ENCODE assay signal across 19 cellular contexts in the genomic region with DNA sequence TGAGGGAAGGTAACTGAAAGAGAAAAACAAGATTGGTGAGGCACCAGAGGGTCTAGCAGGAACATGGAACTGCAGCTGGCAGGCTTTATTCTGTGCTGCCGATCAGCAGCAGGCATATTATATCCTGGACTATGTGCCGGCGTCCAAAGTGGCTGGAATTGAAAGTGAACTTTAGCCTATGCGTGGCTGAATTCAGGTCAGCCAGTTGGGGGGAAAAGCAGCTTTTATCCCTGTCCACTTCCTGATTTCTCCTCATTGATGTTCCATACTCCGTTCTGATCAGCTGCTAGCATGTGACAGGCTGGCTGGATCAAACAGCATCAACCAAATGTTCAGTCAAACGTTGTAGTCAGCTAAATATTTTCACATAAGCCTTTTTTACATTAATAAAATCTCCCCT.
DNase-seq lines count a peak whose midpoint lies in the region; ATAC-seq, FAIRE-seq and TF ChIP-seq lines count a peak whose summit lies in the region.
"Had no signal": no experiment of that assay in that cellular context is flagged by ENCODE, and none has a peak within 500 bp of the region (broad histone marks: within the 10 kb centered on the region; RNA-seq: fewer than 3 reads in every experiment).

No MANE protein-coding gene starts in this region.

- H3K4me3 ChIP-seq in K562 (no peak overlapping the region), liver (ENCODE audit: low read depth in 1 of 3, low read length in 3 of 3) (peak overlapping the region in 1 of 3 donors; percentile 7), rectal smooth muscle tissue (ENCODE audit: low read length) (no peak overlapping the region), aorta (ENCODE audit: low read length in 2 of 2) (no peak overlapping the region)
- H3K4me3 ChIP-seq: colonic mucosa, GM23248, heart left ventricle had no signal

- in situ Hi-C loops in K562 (cut with MboI): no loop called here

- no peaks in the 10 kb centered on the region for H3K9me3 ChIP-seq in K562 (replicated peaks; ENCODE audit: control insufficient read depth, insufficient read depth, low read depth, low read length)
- no peaks in the 10 kb centered on the region for H3K9me3 ChIP-seq in liver (ENCODE audit: control insufficient read depth in 4 of 4, low read length in 3 of 4)
- no peaks in the 10 kb centered on the region for H3K9me3 ChIP-seq in aorta (ENCODE audit: control insufficient read depth, low read length)
- H3K9me3 ChIP-seq: BE2C, colonic mucosa had no signal

- no peak for ATAC-seq in K562
- ATAC-seq in aorta (ENCODE audit: low FRiP score): peak; percentile 9
- ATAC-seq: activated CD8-positive, alpha-beta memory T cell treated with anti-CD3 and anti-CD28 coated beads, Interleukin-2, amount 10 ng/mL, durations not matched to agents 7 days and 5 days had no signal

- WGBS in K562 (ENCODE audit: insufficient coverage, low coverage, missing lambda C conversion rate): 2% methylated on average over 6 of the region's 6 CpGs
- 16% methylated on average over 6 of the region's 6 CpGs for WGBS in liver
- WGBS in aorta, 2 donors: 56 to 64% methylated on average over 6 of the region's 6 CpGs

- H3K79me2 ChIP-seq in K562 (ENCODE audit: control insufficient read depth, insufficient read depth, low read length): no peaks in the 10 kb centered on the region

- H3K27ac ChIP-seq in K562 (ENCODE audit: extremely low read depth, low read depth, low read length) (no peak overlapping the region), liver (ENCODE audit: low read depth in 1 of 2, low read length in 2 of 2) (no peak overlapping the region), rectal smooth muscle tissue (ENCODE audit: low read depth, low read length) (peak overlapping the region; percentile 72), aorta (ENCODE audit: low read depth in 1 of 2, low read length in 2 of 2) (no peak overlapping the region)
- H3K27ac ChIP-seq: colonic mucosa had no signal

- no peak overlapping the region for H3K9ac ChIP-seq in K562 (ENCODE audit: insufficient read depth in 1 of 2, low read depth in 2 of 2, low read length in 2 of 2)
- H3K9ac ChIP-seq in liver (ENCODE audit: low read depth in 1 of 2, low read length in 2 of 2): no peak overlapping the region
- H3K9ac ChIP-seq in rectal smooth muscle tissue (ENCODE audit: low read length): no peak overlapping the region
- H3K9ac ChIP-seq: GM23248 had no signal

- H3K36me3 ChIP-seq in K562 (ENCODE audit: control insufficient read depth, insufficient read depth, low read length) (no peaks in the 10 kb centered on the region), liver (ENCODE audit: control insufficient read depth in 4 of 4, insufficient read depth in 3 of 4, low read depth in 1 of 4, low read length in 3 of 4) (no peaks in the 10 kb centered on the region), rectal smooth muscle tissue (ENCODE audit: control insufficient read depth, insufficient read depth, low read length) (no peaks in the 10 kb centered on the region), aorta (ENCODE audit: control insufficient read depth in 1 of 2, insufficient read depth in 2 of 2, low read length in 1 of 2) (peaks cover 0 to 4% of the 10 kb centered on the region in 2 donors)
- H3K36me3 ChIP-seq: BE2C, colonic mucosa had no signal

- TF ChIP-seq CTCF in K562 (IDR thresholded peaks at IDR 0.05 in 2 of 3, conservative IDR thresholded peaks at IDR 0.05 in 1 of 3; ENCODE audit: insufficient read depth in 2 of 3, low read depth in 1 of 3, low read length in 3 of 3) (no peak), liver (IDR thresholded peaks at IDR 0.05; ENCODE audit: low read depth, low read length, missing input control) (no peak)

- DNase-seq in K562 (ENCODE audit: extremely low read depth in 1 of 4, low spot score in 3 of 4): no peak
- no peak for DNase-seq in aorta
- no peak for DNase-seq in T1000 (lab: John Stamatoyannopoulos, UW)
- DNase-seq in ureter (ENCODE audit: low spot score): no peak
- DNase-seq in activated CD4-positive, alpha-beta T cell treated with anti-CD3 and anti-CD28 coated beads, Interleukin-2, amount 50 U/mL, for 48 hours: no peak
- DNase-seq: activated B cell treated with CpG ODN at 0.5 μM for 24 hours; activated CD8-positive, alpha-beta memory T cell treated with anti-CD3 and anti-CD28 coated beads, Interleukin-2, amount 10 ng/mL, durations not matched to agents 7 days and 5 days; BE2C; colonic mucosa; GM23248; heart left ventricle; Karpas-422; NCI-H1417 treated with DMSO at 0.1 percent for 48 hours; NCI-H2227 treated with DMSO at 0.1 percent for 48 hours; NK-92 treated with Interleukin-12 subunit alpha and Interleukin-12 subunit beta, amount 100 ng/mL, for 24 hours had no signal

- TF ChIP-seq EP300 in K562 (IDR thresholded peaks at IDR 0.05; ENCODE audit: low read length): no peak

- TF ChIP-seq POLR2A in K562 (conservative IDR thresholded peaks at IDR 0.05): no peak

- H3K4me2 ChIP-seq in K562 (ENCODE audit: insufficient read depth, low read length): no peak overlapping the region

- no TSS peak for BruUV-seq in K562 (replicated peaks; lab: Mats Ljungman, UMichigan)

- POLR2A ChIA-PET in K562 (lab: Yijun Ruan, JAX): no interaction called here

- H4K20me1 ChIP-seq in K562 (replicated peaks; ENCODE audit: control insufficient read depth, insufficient read depth, low read length): no peaks in the 10 kb centered on the region

- TF ChIP-seq RAD21 in K562 (CRISPR knock-in tag; conservative IDR thresholded peaks at IDR 0.05 in 1 of 2, IDR thresholded peaks at IDR 0.05 in 1 of 2): no peak
- peak; percentile 53 to 56 for TF ChIP-seq RAD21 in liver (IDR thresholded peaks at IDR 0.05)

- 0 out of 5 replicates have a peak, but pooled peaks cover 0 to 4% of the 10 kb centered on the region in 2 experiments for H3K4me1 ChIP-seq in K562 (replicated peaks in 1 of 2; ENCODE audit: control insufficient read depth in 2 of 2, insufficient read depth in 2 of 2, low read length in 2 of 2)
- H3K4me1 ChIP-seq in liver (ENCODE audit: control insufficient read depth in 4 of 4, insufficient read depth in 4 of 4, low read length in 3 of 4): peaks cover 0 to 8% (median 3%) of the 10 kb centered on the region in 4 donors
- peaks cover 27% of the 10 kb centered on the region for H3K4me1 ChIP-seq in rectal smooth muscle tissue (ENCODE audit: control insufficient read depth, insufficient read depth, low read length)
- H3K4me1 ChIP-seq in aorta (ENCODE audit: control insufficient read depth in 1 of 2, insufficient read depth in 2 of 2, low read length in 2 of 2): peaks cover 0 to 6% of the 10 kb centered on the region in 2 donors
- H3K4me1 ChIP-seq: BE2C had no signal

- CTCF ChIA-PET in K562 (lab: Yijun Ruan, JAX; ENCODE audit: low intra/inter-chr PET ratio): no interaction called here

- no peaks in the 10 kb centered on the region for H3K9me1 ChIP-seq in K562 (ENCODE audit: control insufficient read depth, insufficient read depth, low read length)

- intact Hi-C loops in K562 (cut with micrococcal nuclease): no loop called here
- intact Hi-C loops in aorta (cut with DNase I): no loop called here

- FAIRE-seq in K562 (lab: Jason Lieb, UNC): no peak
- FAIRE-seq: astrocyte, keratinocyte had no signal

- H3K27me3 ChIP-seq in K562 (ENCODE audit: control insufficient read depth in 2 of 2, insufficient read depth in 2 of 2, low read length in 2 of 2): peaks cover 10 to 17% of the 10 kb centered on the region in 2 experiments; a peak in 4 of 5 replicates
- H3K27me3 ChIP-seq in liver (ENCODE audit: control insufficient read depth in 4 of 4, insufficient read depth in 4 of 4, low read length in 3 of 4): no peaks in the 10 kb centered on the region
- no peaks in the 10 kb centered on the region for H3K27me3 ChIP-seq in rectal smooth muscle tissue (ENCODE audit: control insufficient read depth, insufficient read depth, low read length)
- H3K27me3 ChIP-seq in aorta (ENCODE audit: control insufficient read depth in 1 of 2, insufficient read depth in 2 of 2, low read length in 1 of 2): no peaks in the 10 kb centered on the region
- H3K27me3 ChIP-seq: BE2C, colonic mucosa, heart left ventricle had no signal

- peak overlapping the region; percentile 20; the same call in 1 of the 2 replicates for H2AFZ ChIP-seq in K562 (ENCODE audit: low read depth, low read length)

TF ChIP-seq in K562, 482 proteins besides CTCF, POLR2A, EP300 and RAD21 (continues in another document):
- TF ChIP-seq CTBP1 (IDR thresholded peaks at IDR 0.05; ENCODE audit: borderline replicate concordance) (no peak), LARP7 (IDR thresholded peaks at IDR 0.05) (no peak), SPI1 (IDR thresholded peaks at IDR 0.05; ENCODE audit: borderline replicate concordance, low read depth, low read length) (peak; percentile 33; the same call in 1 of the 2 replicates), FIP1L1 (IDR thresholded peaks at IDR 0.05; ENCODE audit: low read depth, low read length, poor library complexity, severe bottlenecking) (no peak)
- TF ChIP-seq, protein P1, sequence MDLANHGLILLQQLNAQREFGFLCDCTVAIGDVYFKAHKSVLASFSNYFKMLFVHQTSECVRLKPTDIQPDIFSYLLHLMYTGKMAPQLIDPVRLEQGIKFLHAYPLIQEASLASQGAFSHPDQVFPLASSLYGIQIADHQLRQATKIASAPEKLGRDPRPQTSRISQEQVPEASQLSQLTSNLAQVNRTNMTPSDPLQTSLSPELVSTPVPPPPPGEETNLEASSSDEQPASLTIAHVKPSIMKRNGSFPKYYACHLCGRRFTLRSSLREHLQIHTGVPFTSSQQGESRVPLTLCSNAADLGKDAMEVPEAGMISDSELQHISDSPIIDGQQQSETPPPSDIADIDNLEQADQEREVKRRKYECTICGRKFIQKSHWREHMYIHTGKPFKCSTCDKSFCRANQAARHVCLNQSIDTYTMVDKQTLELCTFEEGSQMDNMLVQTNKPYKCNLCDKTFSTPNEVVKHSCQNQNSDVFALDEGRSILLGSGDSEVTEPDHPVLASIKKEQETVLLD (IDR thresholded peaks at IDR 0.05): no peak
